In genomic region chr7:30663414-30663813, GRCh38 we compare ENCODE assay signal across 1 cellular context.
TF ChIP-seq lines count a peak whose summit lies in the region.

No MANE protein-coding gene starts in this region.

TF ChIP-seq in WTC11, 78 proteins besides CTCF, POLR2A, EP300 and RAD21 (continued from another document):
- TF ChIP-seq, protein P1, sequence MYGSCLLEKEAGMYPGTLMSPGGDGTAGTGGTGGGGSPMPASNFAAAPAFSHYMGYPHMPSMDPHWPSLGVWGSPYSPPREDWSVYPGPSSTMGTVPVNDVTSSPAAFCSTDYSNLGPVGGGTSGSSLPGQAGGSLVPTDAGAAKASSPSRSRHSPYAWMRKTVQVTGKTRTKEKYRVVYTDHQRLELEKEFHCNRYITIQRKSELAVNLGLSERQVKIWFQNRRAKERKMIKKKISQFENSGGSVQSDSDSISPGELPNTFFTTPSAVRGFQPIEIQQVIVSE (CRISPR knock-in tag; IDR thresholded peaks at IDR 0.05; ENCODE audit: borderline replicate concordance): no peak
- TF ChIP-seq ETV6 (CRISPR knock-in tag; IDR thresholded peaks at IDR 0.05) (no peak), NFATC4 (CRISPR knock-in tag; IDR thresholded peaks at IDR 0.05) (no peak), RELA (CRISPR knock-in tag; IDR thresholded peaks at IDR 0.05; ENCODE audit: borderline replicate concordance) (no peak), GRHL2 (CRISPR knock-in tag; IDR thresholded peaks at IDR 0.05; ENCODE audit: insufficient replicate concordance, severe bottlenecking) (no peak), TEAD1 (CRISPR knock-in tag; IDR thresholded peaks at IDR 0.05) (no peak)
- TF ChIP-seq, protein P2, sequence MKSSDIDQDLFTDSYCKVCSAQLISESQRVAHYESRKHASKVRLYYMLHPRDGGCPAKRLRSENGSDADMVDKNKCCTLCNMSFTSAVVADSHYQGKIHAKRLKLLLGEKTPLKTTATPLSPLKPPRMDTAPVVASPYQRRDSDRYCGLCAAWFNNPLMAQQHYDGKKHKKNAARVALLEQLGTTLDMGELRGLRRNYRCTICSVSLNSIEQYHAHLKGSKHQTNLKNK (CRISPR knock-in tag; IDR thresholded peaks at IDR 0.05): no peak
- TF ChIP-seq, protein P3, sequence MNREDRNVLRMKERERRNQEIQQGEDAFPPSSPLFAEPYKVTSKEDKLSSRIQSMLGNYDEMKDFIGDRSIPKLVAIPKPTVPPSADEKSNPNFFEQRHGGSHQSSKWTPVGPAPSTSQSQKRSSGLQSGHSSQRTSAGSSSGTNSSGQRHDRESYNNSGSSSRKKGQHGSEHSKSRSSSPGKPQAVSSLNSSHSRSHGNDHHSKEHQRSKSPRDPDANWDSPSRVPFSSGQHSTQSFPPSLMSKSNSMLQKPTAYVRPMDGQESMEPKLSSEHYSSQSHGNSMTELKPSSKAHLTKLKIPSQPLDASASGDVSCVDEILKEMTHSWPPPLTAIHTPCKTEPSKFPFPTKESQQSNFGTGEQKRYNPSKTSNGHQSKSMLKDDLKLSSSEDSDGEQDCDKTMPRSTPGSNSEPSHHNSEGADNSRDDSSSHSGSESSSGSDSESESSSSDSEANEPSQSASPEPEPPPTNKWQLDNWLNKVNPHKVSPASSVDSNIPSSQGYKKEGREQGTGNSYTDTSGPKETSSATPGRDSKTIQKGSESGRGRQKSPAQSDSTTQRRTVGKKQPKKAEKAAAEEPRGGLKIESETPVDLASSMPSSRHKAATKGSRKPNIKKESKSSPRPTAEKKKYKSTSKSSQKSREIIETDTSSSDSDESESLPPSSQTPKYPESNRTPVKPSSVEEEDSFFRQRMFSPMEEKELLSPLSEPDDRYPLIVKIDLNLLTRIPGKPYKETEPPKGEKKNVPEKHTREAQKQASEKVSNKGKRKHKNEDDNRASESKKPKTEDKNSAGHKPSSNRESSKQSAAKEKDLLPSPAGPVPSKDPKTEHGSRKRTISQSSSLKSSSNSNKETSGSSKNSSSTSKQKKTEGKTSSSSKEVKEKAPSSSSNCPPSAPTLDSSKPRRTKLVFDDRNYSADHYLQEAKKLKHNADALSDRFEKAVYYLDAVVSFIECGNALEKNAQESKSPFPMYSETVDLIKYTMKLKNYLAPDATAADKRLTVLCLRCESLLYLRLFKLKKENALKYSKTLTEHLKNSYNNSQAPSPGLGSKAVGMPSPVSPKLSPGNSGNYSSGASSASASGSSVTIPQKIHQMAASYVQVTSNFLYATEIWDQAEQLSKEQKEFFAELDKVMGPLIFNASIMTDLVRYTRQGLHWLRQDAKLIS (CRISPR knock-in tag; IDR thresholded peaks at IDR 0.05; ENCODE audit: borderline replicate concordance): no peak
- TF ChIP-seq, protein P4, sequence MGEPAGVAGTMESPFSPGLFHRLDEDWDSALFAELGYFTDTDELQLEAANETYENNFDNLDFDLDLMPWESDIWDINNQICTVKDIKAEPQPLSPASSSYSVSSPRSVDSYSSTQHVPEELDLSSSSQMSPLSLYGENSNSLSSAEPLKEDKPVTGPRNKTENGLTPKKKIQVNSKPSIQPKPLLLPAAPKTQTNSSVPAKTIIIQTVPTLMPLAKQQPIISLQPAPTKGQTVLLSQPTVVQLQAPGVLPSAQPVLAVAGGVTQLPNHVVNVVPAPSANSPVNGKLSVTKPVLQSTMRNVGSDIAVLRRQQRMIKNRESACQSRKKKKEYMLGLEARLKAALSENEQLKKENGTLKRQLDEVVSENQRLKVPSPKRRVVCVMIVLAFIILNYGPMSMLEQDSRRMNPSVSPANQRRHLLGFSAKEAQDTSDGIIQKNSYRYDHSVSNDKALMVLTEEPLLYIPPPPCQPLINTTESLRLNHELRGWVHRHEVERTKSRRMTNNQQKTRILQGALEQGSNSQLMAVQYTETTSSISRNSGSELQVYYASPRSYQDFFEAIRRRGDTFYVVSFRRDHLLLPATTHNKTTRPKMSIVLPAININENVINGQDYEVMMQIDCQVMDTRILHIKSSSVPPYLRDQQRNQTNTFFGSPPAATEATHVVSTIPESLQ (CRISPR knock-in tag; IDR thresholded peaks at IDR 0.05): no peak
- TF ChIP-seq, protein P5, sequence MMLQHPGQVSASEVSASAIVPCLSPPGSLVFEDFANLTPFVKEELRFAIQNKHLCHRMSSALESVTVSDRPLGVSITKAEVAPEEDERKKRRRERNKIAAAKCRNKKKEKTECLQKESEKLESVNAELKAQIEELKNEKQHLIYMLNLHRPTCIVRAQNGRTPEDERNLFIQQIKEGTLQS (CRISPR knock-in tag; conservative IDR thresholded peaks at IDR 0.05): no peak
